8 cellular contexts compared by ENCODE assay signal in genomic region chrX:119398587-119398973, GRCh38. TPM values are rescaled to one million over a fixed set of nuclear protein-coding genes. Genes with fewer than 3 reads are reported as not detected.
DNase-seq lines count a peak whose midpoint lies in the region; ATAC-seq and TF ChIP-seq lines count a peak whose summit lies in the region.

No MANE protein-coding gene starts in this region.

- no peaks in the 10 kb centered on the region for H4K20me1 ChIP-seq in GM23248 (ENCODE audit: insufficient read depth)

- peak overlapping the region; percentile 87 for H2AFZ ChIP-seq in GM23248

- in situ Hi-C loops in GM23248 (cut with MboI): no loop called here

- intact Hi-C loops in A673 (cut with micrococcal nuclease; ENCODE audit: unreplicated experiment): no loop called here
- intact Hi-C loops in activated B cell treated with CpG ODN at 0.5 μM for 24 hours (cut with micrococcal nuclease): loop anchor here (10.0 kb wide), 1 partner anchor 476 kb away; the partner anchor contains the start of genes NDUFA1 and RNF113A

- no peaks in the 10 kb centered on the region for H3F3A ChIP-seq in GM23248 (ENCODE audit: insufficient read depth)

- TF ChIP-seq CTCF in A673 (conservative IDR thresholded peaks at IDR 0.05; ENCODE audit: low read depth, low read length): no peak
- TF ChIP-seq CTCF in activated B cell treated with CpG ODN at 0.5 μM for 24 hours (IDR thresholded peaks at IDR 0.05): no peak
- no peak for TF ChIP-seq CTCF in right atrium auricular region (IDR thresholded peaks at IDR 0.05)

- no peaks in the 10 kb centered on the region for H3K36me3 Mint-ChIP-seq in activated B cell treated with CpG ODN at 0.5 μM for 24 hours (ENCODE audit: low read depth)

- WGBS in GM23248 (ENCODE audit: low coverage in 1 of 2, low lambda C conversion rate in 2 of 2, missing lambda C conversion rate in 2 of 2), 2 experiments: 0% methylated on average over 3 of the region's 3 CpGs

- ATAC-seq in activated B cell treated with CpG ODN at 0.5 μM for 24 hours (ENCODE audit: low read depth): peak; percentile 7
- ATAC-seq in stimulated activated naive CD8-positive, alpha-beta T cell treated with anti-CD3 and anti-CD28 coated beads, Interleukin-15, amount 100 ng/mL, for 72 hours: peak; percentile 26

- no peaks in the 10 kb centered on the region for H3K36me3 ChIP-seq in A673 (ENCODE audit: insufficient read depth, low read length, poor library complexity, severe bottlenecking)
- H3K36me3 ChIP-seq in GM23248 (ENCODE audit: low read depth): no peaks in the 10 kb centered on the region
- no peaks in the 10 kb centered on the region for H3K36me3 ChIP-seq in right atrium auricular region

- DNase-seq in A673 (ENCODE audit: low spot score) (no peak), GM23248 (peak; percentile 36), activated B cell treated with CpG ODN at 0.5 μM for 24 hours (no peak), right atrium auricular region (ENCODE audit: low spot score) (no peak), NCI-H226 (no peak), SHP77 (lab: John Stamatoyannopoulos, UW) (no peak)
- peak in 1 of 2 donors; percentile 2 for DNase-seq in stimulated activated naive CD8-positive, alpha-beta T cell treated with anti-CD3 and anti-CD28 coated beads, Interleukin-15, amount 100 ng/mL, for 72 hours
- no peak for DNase-seq in stimulated activated naive CD4-positive, alpha-beta T cell (lab: John Stamatoyannopoulos, UW)

- H3K4me1 Mint-ChIP-seq in activated B cell treated with CpG ODN at 0.5 μM for 24 hours: peaks cover 32% of the 10 kb centered on the region
- H3K4me1 Mint-ChIP-seq in stimulated activated naive CD8-positive, alpha-beta T cell treated with anti-CD3 and anti-CD28 coated beads, Interleukin-15, amount 100 ng/mL, for 72 hours: peaks cover 27% of the 10 kb centered on the region

- H3K27ac Mint-ChIP-seq in activated B cell treated with CpG ODN at 0.5 μM for 24 hours: peak overlapping the region; percentile 92
- H3K27ac Mint-ChIP-seq in stimulated activated naive CD8-positive, alpha-beta T cell treated with anti-CD3 and anti-CD28 coated beads, Interleukin-15, amount 100 ng/mL, for 72 hours: peak overlapping the region; percentile 78 to 99

- no peaks in the 10 kb centered on the region for H3K9me2 ChIP-seq in GM23248 (ENCODE audit: insufficient read depth)

- H3K27me3 Mint-ChIP-seq in activated B cell treated with CpG ODN at 0.5 μM for 24 hours: no peaks in the 10 kb centered on the region
- no peaks in the 10 kb centered on the region for H3K27me3 Mint-ChIP-seq in stimulated activated naive CD8-positive, alpha-beta T cell treated with anti-CD3 and anti-CD28 coated beads, Interleukin-15, amount 100 ng/mL, for 72 hours

- POLR2A ChIA-PET in A673 (lab: Charles Lee; ENCODE audit: low non-redundant PET): no interaction called here
- POLR2A ChIA-PET in activated B cell treated with CpG ODN at 0.5 μM for 24 hours (lab: Charles Lee): interaction anchor here (0.8 kb wide), 1 partner anchor 29 kb away, joined by 3 read pairs; no protein-coding TSS in a partner anchor

- H3K9me3 ChIP-seq in A673 (ENCODE audit: low read depth, low read length, poor library complexity, severe bottlenecking) (no peaks in the 10 kb centered on the region), GM23248 (ENCODE audit: low read depth) (no peaks in the 10 kb centered on the region), right atrium auricular region (no peaks in the 10 kb centered on the region)

- H3K27me3 ChIP-seq in A673 (replicated peaks; ENCODE audit: insufficient read depth, low read depth, low read length, poor library complexity) (peaks cover 3% of the 10 kb centered on the region), GM23248 (replicated peaks; ENCODE audit: insufficient read depth) (no peaks in the 10 kb centered on the region), right atrium auricular region (no peaks in the 10 kb centered on the region)

- no peak overlapping the region for H3K27ac ChIP-seq in A673 (ENCODE audit: low read depth, low read length, poor library complexity, severe bottlenecking)
- H3K27ac ChIP-seq in GM23248: peak overlapping the region; percentile 87
- peak overlapping the region; percentile 76 to 77 for H3K27ac ChIP-seq in right atrium auricular region

- H3K79me2 ChIP-seq in GM23248 (ENCODE audit: insufficient read depth): peaks cover 40% of the 10 kb centered on the region

- peak overlapping the region; percentile 79 for H3K4me2 ChIP-seq in GM23248 (ENCODE audit: unreplicated experiment)

- CTCF ChIA-PET in A673 (lab: Charles Lee) (no interaction called here), activated B cell treated with CpG ODN at 0.5 μM for 24 hours (lab: Charles Lee) (no interaction called here)

- H3K4me3 Mint-ChIP-seq in activated B cell treated with CpG ODN at 0.5 μM for 24 hours: peak overlapping the region; percentile 93
- H3K4me3 Mint-ChIP-seq in stimulated activated naive CD8-positive, alpha-beta T cell treated with anti-CD3 and anti-CD28 coated beads, Interleukin-15, amount 100 ng/mL, for 72 hours: peak overlapping the region; percentile 91 to 94

- H3K4me1 ChIP-seq in A673 (ENCODE audit: insufficient read depth, low read length, poor library complexity, severe bottlenecking) (no peaks in the 10 kb centered on the region), GM23248 (ENCODE audit: insufficient read depth) (0 out of 2 replicates have a peak, but pooled peaks cover 4% of the 10 kb centered on the region), right atrium auricular region (no peaks in the 10 kb centered on the region)

- no TSS peak for BruUV-seq in A673 (replicated peaks; lab: Mats Ljungman, UMichigan)

- H3K9ac ChIP-seq in GM23248: peak overlapping the region; percentile 94

- H3K9me3 Mint-ChIP-seq in activated B cell treated with CpG ODN at 0.5 μM for 24 hours: no peaks in the 10 kb centered on the region
- no peaks in the 10 kb centered on the region for H3K9me3 Mint-ChIP-seq in stimulated activated naive CD8-positive, alpha-beta T cell treated with anti-CD3 and anti-CD28 coated beads, Interleukin-15, amount 100 ng/mL, for 72 hours

- peak overlapping the region; percentile 37 for H3K4me3 ChIP-seq in A673 (ENCODE audit: low read depth, low read length, poor library complexity, severe bottlenecking)
- H3K4me3 ChIP-seq in GM23248: peak overlapping the region; percentile 85
- H3K4me3 ChIP-seq in right atrium auricular region: peak overlapping the region; percentile 56 to 66

RNA-seq across cellular contexts. Expression of gene SLC25A43, which starts 0.6 kb away (rescaled TPM):
- total RNA-seq in A673 (2021) (0.34 and 0.50 TPM in 2 replicates), activated B cell treated with CpG ODN at 0.5 μM for 24 hours (11.0 and 11.9 TPM in 2 replicates), right atrium auricular region (1 to 10 TPM; 5.6 to 8.1 TPM)
- 41.1 and 53.4 TPM in 2 replicates for total RNA-seq in GM23248 (2014; rRNA removed; shearing (Covaris generic))
- polyA plus RNA-seq in GM23248 (2016; fragmentation: Nextera tagmentation; extraction: Ambion mirVana): 28.4 and 31.2 TPM in 2 replicates
